Comparison of ENCODE assay signal across 8 cellular contexts in the genomic region with DNA sequence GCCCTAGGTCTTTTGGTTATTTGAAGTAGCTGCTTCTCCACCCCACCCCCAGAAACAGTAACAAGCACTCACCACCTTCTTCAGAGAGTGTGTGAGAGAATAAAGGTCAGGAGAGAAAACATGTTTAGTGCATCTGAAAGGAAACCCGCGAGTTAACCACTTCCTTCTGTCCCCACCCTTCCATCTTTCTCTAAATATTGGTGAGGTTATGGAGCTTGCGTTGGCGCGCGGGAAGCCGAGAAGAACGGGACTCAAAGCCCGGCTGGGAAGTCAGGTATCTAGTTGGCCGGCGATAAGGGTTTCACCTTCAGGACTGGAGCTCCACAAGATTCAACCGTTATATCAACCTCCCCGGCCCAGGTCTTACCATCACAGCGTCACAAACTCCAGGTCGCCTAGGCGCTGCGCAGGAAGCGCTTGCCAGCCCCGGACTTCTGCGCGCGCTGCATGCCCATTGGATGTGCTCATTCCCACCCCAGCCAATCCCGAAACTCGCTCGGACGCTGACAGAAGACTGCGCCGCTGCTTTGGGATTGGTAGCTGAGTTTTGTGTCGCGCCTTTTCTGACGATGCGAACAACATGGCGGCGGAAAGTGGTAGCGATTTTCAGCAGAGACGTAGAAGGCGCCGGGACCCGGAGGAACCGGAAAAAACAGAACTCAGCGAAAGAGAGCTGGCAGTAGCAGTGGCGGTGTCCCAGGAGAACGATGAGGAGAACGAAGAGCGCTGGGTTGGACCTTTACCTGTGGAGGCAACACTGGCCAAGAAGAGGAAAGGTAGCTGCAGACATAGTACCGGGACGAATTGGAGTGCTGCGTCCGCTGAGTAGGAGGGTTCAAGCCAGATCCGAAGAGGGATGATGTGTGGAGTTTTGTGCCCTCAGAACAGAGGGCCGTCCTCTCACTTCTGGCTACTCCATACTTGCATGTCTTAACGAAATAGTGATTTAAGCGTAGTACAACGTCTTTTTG. TPM values are rescaled to one million over a fixed set of nuclear protein-coding genes. Genes with fewer than 3 reads are reported as not detected.
DNase-seq lines count a peak whose midpoint lies in the region; ATAC-seq and TF ChIP-seq lines count a peak whose summit lies in the region.

Gene CENPK (minus strand): TSS at position 438 of the 971 bp plus-strand sequence. CDS start 8,261 bp downstream, outside the sequence.
Gene PPWD1 (plus strand): TSS at position 566 of the 971 bp plus-strand sequence. CDS start 15 bp downstream, at position 581.

- H3K4me1 ChIP-seq in left ventricle myocardium inferior: peaks cover 45% of the 10 kb centered on the region
- no peaks in the 10 kb centered on the region for H3K4me1 ChIP-seq in urinary bladder (ENCODE audit: insufficient read depth)

- H3K4me3 Mint-ChIP-seq in T-helper 1 cell treated with Interleukin-12 subunit alpha and Interleukin-12 subunit beta and Interleukin-4 antibody, amounts not matched to agents 30 μg/mL and 1 μg/mL, for 36 hours: peak within 1 kb of the TSS; percentile 99
- peak within 1 kb of the TSS; percentile 92 for H3K4me3 Mint-ChIP-seq in progenitor cell of endocrine pancreas (ENCODE audit: low read depth)

- H3K36me3 Mint-ChIP-seq in T-helper 1 cell treated with Interleukin-12 subunit alpha and Interleukin-12 subunit beta and Interleukin-4 antibody, amounts not matched to agents 30 μg/mL and 1 μg/mL, for 36 hours (ENCODE audit: low read depth): peaks cover 26% of the 10 kb centered on the region
- peaks cover 1% of the 10 kb centered on the region for H3K36me3 Mint-ChIP-seq in progenitor cell of endocrine pancreas (ENCODE audit: insufficient read depth)

- peak within 1 kb of the TSS; percentile 99 for H3K27ac Mint-ChIP-seq in T-helper 1 cell treated with Interleukin-12 subunit alpha and Interleukin-12 subunit beta and Interleukin-4 antibody, amounts not matched to agents 30 μg/mL and 1 μg/mL, for 36 hours
- peak within 1 kb of the TSS; percentile 99 for H3K27ac Mint-ChIP-seq in progenitor cell of endocrine pancreas

- peaks cover 42% of the 10 kb centered on the region for H3K4me1 Mint-ChIP-seq in T-helper 1 cell treated with Interleukin-12 subunit alpha and Interleukin-12 subunit beta and Interleukin-4 antibody, amounts not matched to agents 30 μg/mL and 1 μg/mL, for 36 hours (ENCODE audit: low read depth)
- H3K4me1 Mint-ChIP-seq in progenitor cell of endocrine pancreas (ENCODE audit: low read depth): peaks cover 16% of the 10 kb centered on the region

- no peaks in the 10 kb centered on the region for H3K9me3 ChIP-seq in left ventricle myocardium inferior (replicated peaks)

- no peaks in the 10 kb centered on the region for H3K27me3 ChIP-seq in left ventricle myocardium inferior (ENCODE audit: low read depth)

- WGBS in urinary bladder: under 1% methylated on average over 54 of the region's 54 CpGs

- H3K27ac ChIP-seq in left ventricle myocardium inferior (replicated peaks): peak within 1 kb of the TSS; percentile 87
- peak within 1 kb of the TSS; percentile 73 for H3K27ac ChIP-seq in urinary bladder (ENCODE audit: low read depth)

- in situ Hi-C loops in GM13977 (cut with MboI; ENCODE audit: low pct_unique_long_range_greater_than_20kb, low sequenced_read_pairs, unreplicated experiment): no loop called here

- peak within 1 kb of the TSS; percentile 89 for H3K4me3 ChIP-seq in left ventricle myocardium inferior
- H3K4me3 ChIP-seq in urinary bladder (ENCODE audit: low read depth, low read length): peak within 1 kb of the TSS; percentile 54

- H3K27me3 Mint-ChIP-seq in T-helper 1 cell treated with Interleukin-12 subunit alpha and Interleukin-12 subunit beta and Interleukin-4 antibody, amounts not matched to agents 30 μg/mL and 1 μg/mL, for 36 hours (ENCODE audit: low read depth): no peaks in the 10 kb centered on the region
- no peaks in the 10 kb centered on the region for H3K27me3 Mint-ChIP-seq in progenitor cell of endocrine pancreas

- no peaks in the 10 kb centered on the region for H3K9me3 Mint-ChIP-seq in T-helper 1 cell treated with Interleukin-12 subunit alpha and Interleukin-12 subunit beta and Interleukin-4 antibody, amounts not matched to agents 30 μg/mL and 1 μg/mL, for 36 hours
- H3K9me3 Mint-ChIP-seq in progenitor cell of endocrine pancreas (ENCODE audit: low read depth): no peaks in the 10 kb centered on the region

- H3K36me3 ChIP-seq in left ventricle myocardium inferior (no peaks in the 10 kb centered on the region), urinary bladder (ENCODE audit: insufficient read depth) (no peaks in the 10 kb centered on the region)

- peak; percentile 90 for DNase-seq in GM13977 (ENCODE audit: low spot score)
- peak; percentile 84 for DNase-seq in NCI-H1694 (lab: John Stamatoyannopoulos, UW)
- peak; percentile 58 to 97 (median 90) for DNase-seq in amygdala (lab: John Stamatoyannopoulos, UW)
- peak; percentile 94 for DNase-seq in left ventricle myocardium inferior
- DNase-seq in progenitor cell of endocrine pancreas (ENCODE audit: low spot score, unreplicated experiment): peak; percentile 90

- TF ChIP-seq CTCF in GM13977 (IDR thresholded peaks at IDR 0.05; ENCODE audit: extremely low read depth, insufficient read depth, missing control alignments): no peak
- no peak for TF ChIP-seq CTCF in left ventricle myocardium inferior (IDR thresholded peaks at IDR 0.05; ENCODE audit: borderline replicate concordance)
- TF ChIP-seq CTCF in progenitor cell of endocrine pancreas (IDR thresholded peaks at IDR 0.05; ENCODE audit: unreplicated experiment): no peak

- intact Hi-C loops in left ventricle myocardium inferior (cut with micrococcal nuclease): no loop called here

- peak; percentile 99 for ATAC-seq in HG02884 (IDR thresholded peaks at IDR 0.05; ENCODE audit: unreplicated experiment)

RNA-seq across cellular contexts. Expression of gene CENPK, which starts in this region (rescaled TPM):
- 0.38 TPM for total RNA-seq in left ventricle myocardium inferior
- 36.3 and 39.0 TPM in 2 replicates for total RNA-seq in progenitor cell of endocrine pancreas
- 40.4 TPM for total RNA-seq in urinary bladder
- polyA plus RNA-seq in urinary bladder: 1.4 TPM

RNA-seq across cellular contexts. Expression of gene PPWD1, which starts in this region (rescaled TPM):
- total RNA-seq in left ventricle myocardium inferior (19.7 TPM), progenitor cell of endocrine pancreas (55.5 and 56.9 TPM in 2 replicates), urinary bladder (127 TPM)
- 17.3 TPM for polyA plus RNA-seq in urinary bladder

Comparison
In these comparisons a context has a peak if more than half of its experiments do, and no peak if none do; other contexts are left out.
1. Peak in every context shown above with its lines: DNase-seq, ATAC-seq, H3K4me3 ChIP-seq and H3K27ac ChIP-seq.
2. RNA of gene CENPK (total RNA-seq): 40.4 TPM in urinary bladder (single experiment) and 36.3 to 39.0 TPM in progenitor cell of endocrine pancreas; 0.38 TPM in left ventricle myocardium inferior (single experiment); every median in the first group is over 10 times any median in the second.